In genomic region chr20:59752101-59752586, GRCh38 we compare ENCODE assay signal across 8 cellular contexts.
DNase-seq lines count a peak whose midpoint lies in the region; ATAC-seq and TF ChIP-seq lines count a peak whose summit lies in the region.

No MANE protein-coding gene starts in this region.

- peaks cover 49% of the 10 kb centered on the region for H3K4me1 ChIP-seq in left ventricle myocardium inferior

- H3K4me1 Mint-ChIP-seq in osteocyte (ENCODE audit: unreplicated experiment): no peaks in the 10 kb centered on the region

- peak overlapping the region; percentile 48 for H3K4me3 ChIP-seq in left ventricle myocardium inferior

- H3K27me3 ChIP-seq in left ventricle myocardium inferior (ENCODE audit: low read depth): peaks cover 46% of the 10 kb centered on the region

- DNase-seq in GM10266 (ENCODE audit: extremely low spot score): peak; percentile 64
- peak; percentile 70 for DNase-seq in left ventricle myocardium inferior
- DNase-seq in NCI-H1694 treated with DMSO at 0.1 percent for 48 hours (lab: John Stamatoyannopoulos, UW): no peak
- DNase-seq in cerebellum (ENCODE audit: low spot score): no peak
- no peak for DNase-seq in activated CD4-positive, alpha-beta T cell treated with anti-CD3 and anti-CD28 coated beads, Interleukin-2, amount 50 U/mL, for 4 hours
- no peak for DNase-seq in osteocyte (ENCODE audit: extremely low spot score, unreplicated experiment)

- H3K36me3 Mint-ChIP-seq in osteocyte (ENCODE audit: unreplicated experiment): no peaks in the 10 kb centered on the region

- peak overlapping the region; percentile 87 for H3K27ac ChIP-seq in left ventricle myocardium inferior (replicated peaks)

- no peaks in the 10 kb centered on the region for H3K9me3 Mint-ChIP-seq in osteocyte (ENCODE audit: unreplicated experiment)

- ATAC-seq in GM21528 (IDR thresholded peaks at IDR 0.05; ENCODE audit: low FRiP score, unreplicated experiment): peak; percentile 83
- peak; percentile 68 for ATAC-seq in HG03565 (IDR thresholded peaks at IDR 0.05; ENCODE audit: unreplicated experiment)

- intact Hi-C loops in left ventricle myocardium inferior (cut with micrococcal nuclease): loop anchor here (10.0 kb wide), 1 partner anchor 157 kb away; no protein-coding TSS in a partner anchor

- TF ChIP-seq CTCF in GM10266 (IDR thresholded peaks at IDR 0.05; ENCODE audit: control insufficient read depth, insufficient read depth, low read depth, missing control alignments) (no peak), left ventricle myocardium inferior (IDR thresholded peaks at IDR 0.05; ENCODE audit: borderline replicate concordance) (no peak), osteocyte (IDR thresholded peaks at IDR 0.05) (no peak)

- no peaks in the 10 kb centered on the region for H3K36me3 ChIP-seq in left ventricle myocardium inferior

- H3K27me3 Mint-ChIP-seq in osteocyte (ENCODE audit: unreplicated experiment): no peaks in the 10 kb centered on the region

- H3K4me3 Mint-ChIP-seq in osteocyte (ENCODE audit: unreplicated experiment): no peak overlapping the region

- no peaks in the 10 kb centered on the region for H3K9me3 ChIP-seq in left ventricle myocardium inferior (replicated peaks)

- no peak overlapping the region for H3K27ac Mint-ChIP-seq in osteocyte (ENCODE audit: unreplicated experiment)

Comparison
In these comparisons a context has a peak if more than half of its experiments do, and no peak if none do; other contexts are left out.
1. DNase-seq: peak in GM10266 (single experiment) and left ventricle myocardium inferior (single experiment); none in NCI-H1694 treated with DMSO at 0.1 percent for 48 hours (single experiment), cerebellum (single experiment), activated CD4-positive, alpha-beta T cell treated with anti-CD3 and anti-CD28 coated beads, Interleukin-2, amount 50 U/mL, for 4 hours (0 of 2) and osteocyte (single experiment).